Comparison of ENCODE assay signal across 9 cellular contexts in genomic region chr16:75264531-75264998, GRCh38. TPM values are rescaled to one million over a fixed set of nuclear protein-coding genes. Genes with fewer than 3 reads are reported as not detected.
A peak's percentile ranks its signal among the peaks of the same experiment; 100 is the strongest.
DNase-seq lines count a peak whose midpoint lies in the region; ATAC-seq and TF ChIP-seq lines count a peak whose summit lies in the region.
"Had no signal": no experiment of that assay in that cellular context is flagged by ENCODE, and none has a peak within 500 bp of the region (broad histone marks: within the 10 kb centered on the region; RNA-seq: fewer than 3 reads in every experiment).

No MANE protein-coding gene starts in this region.

- no peak for ATAC-seq in natural killer cell treated with Interleukin-12 subunit alpha and Interleukin-12 subunit beta and Interleukin-15 and Interleukin-18, amount 100 ng/mL, for 72 hours
- ATAC-seq in HG02588 (IDR thresholded peaks at IDR 0.05; ENCODE audit: unreplicated experiment) (no peak), HG03039 (IDR thresholded peaks at IDR 0.05; ENCODE audit: unreplicated experiment) (no peak)

- H3K9ac ChIP-seq in OCI-LY3 (ENCODE audit: low read length) = no peak overlapping the region

- H4K20me1 ChIP-seq in OCI-LY3 (ENCODE audit: insufficient read depth, low read length) = peaks cover 6% of the 10 kb centered on the region; the same call in 1 of the 2 replicates

- TF ChIP-seq CTCF in Caco-2 (IDR thresholded peaks at IDR 0.05; ENCODE audit: insufficient read depth in 1 of 2, low read depth in 1 of 2, low read length in 1 of 2, severe bottlenecking in 1 of 2, unreplicated experiment in 1 of 2) (no peak), OCI-LY3 (IDR thresholded peaks at IDR 0.05; ENCODE audit: low read depth, low read length) (no peak)

- no peak overlapping the region for H2AFZ ChIP-seq in OCI-LY3 (ENCODE audit: low read depth, low read length)

- H3K27me3 ChIP-seq in Caco-2 (replicated peaks; ENCODE audit: control insufficient read depth, insufficient read depth, low read length) (no peaks in the 10 kb centered on the region), OCI-LY3 (ENCODE audit: low read depth, low read length) (peaks cover 15% of the 10 kb centered on the region)

- peak overlapping the region; percentile 86 for H3K4me2 ChIP-seq in OCI-LY3 (ENCODE audit: low read length)

- H3K9me3 ChIP-seq in Caco-2 (no peaks in the 10 kb centered on the region), OCI-LY3 (ENCODE audit: insufficient read depth, low read length) (no peaks in the 10 kb centered on the region)

- H3K27ac ChIP-seq in OCI-LY3 (ENCODE audit: low read length) (no peak overlapping the region), epithelial cell of prostate (peak overlapping the region; percentile 67)

- peak overlapping the region; percentile 58 for H3K27ac Mint-ChIP-seq in Caco-2 (ENCODE audit: unreplicated experiment)
- no peak overlapping the region for H3K27ac Mint-ChIP-seq in natural killer cell treated with Interleukin-12 subunit alpha and Interleukin-12 subunit beta and Interleukin-15 and Interleukin-18, amount 100 ng/mL, for 72 hours
- H3K27ac Mint-ChIP-seq in activated naive CD4-positive, alpha-beta T cell treated with anti-CD3 and anti-CD28 coated beads, Interleukin-2, amount 10 ng/mL, durations not matched to agents 7 days and 5 days = no peak overlapping the region

- H3K36me3 ChIP-seq in Caco-2 (ENCODE audit: control insufficient read depth, insufficient read depth, low read length) = peaks cover 5% of the 10 kb centered on the region; the same call in 1 of the 2 replicates
- no peaks in the 10 kb centered on the region for H3K36me3 ChIP-seq in OCI-LY3 (replicated peaks; ENCODE audit: low read depth, low read length)

- intact Hi-C loops in Caco-2 (cut with micrococcal nuclease; ENCODE audit: unreplicated experiment) = loop anchor here (2.0 kb wide), 1 partner anchor 46 kb away; no protein-coding TSS in a partner anchor

- peak overlapping the region; percentile 89 for H3K4me3 ChIP-seq in Caco-2 (ENCODE audit: low read depth, low read length)
- H3K4me3 ChIP-seq in OCI-LY3 (ENCODE audit: low read length) = peak overlapping the region; percentile 90; the same call in 1 of the 2 replicates

- POLR2A ChIA-PET in Caco-2 (lab: Charles Lee) = interaction anchor here (0.6 kb wide), 1 partner anchor 140 kb away, joined by 3 read pairs; no protein-coding TSS in a partner anchor

- peaks cover 22% of the 10 kb centered on the region for H3K36me3 Mint-ChIP-seq in Caco-2 (ENCODE audit: insufficient read depth, unreplicated experiment)
- no peaks in the 10 kb centered on the region for H3K36me3 Mint-ChIP-seq in natural killer cell treated with Interleukin-12 subunit alpha and Interleukin-12 subunit beta and Interleukin-15 and Interleukin-18, amount 100 ng/mL, for 72 hours
- H3K36me3 Mint-ChIP-seq in activated naive CD4-positive, alpha-beta T cell treated with anti-CD3 and anti-CD28 coated beads, Interleukin-2, amount 10 ng/mL, durations not matched to agents 7 days and 5 days = no peaks in the 10 kb centered on the region

- H3K27me3 Mint-ChIP-seq in Caco-2 (ENCODE audit: insufficient read depth, unreplicated experiment) = no peaks in the 10 kb centered on the region
- H3K27me3 Mint-ChIP-seq in natural killer cell treated with Interleukin-12 subunit alpha and Interleukin-12 subunit beta and Interleukin-15 and Interleukin-18, amount 100 ng/mL, for 72 hours = peaks cover 33 to 42% of the 10 kb centered on the region in 2 donors
- peaks cover 94% of the 10 kb centered on the region for H3K27me3 Mint-ChIP-seq in activated naive CD4-positive, alpha-beta T cell treated with anti-CD3 and anti-CD28 coated beads, Interleukin-2, amount 10 ng/mL, durations not matched to agents 7 days and 5 days

- peaks cover 46% of the 10 kb centered on the region for H3K4me1 ChIP-seq in Caco-2
- peaks cover 9% of the 10 kb centered on the region; the same call in 1 of the 2 replicates for H3K4me1 ChIP-seq in OCI-LY3 (ENCODE audit: low read length)

- no peaks in the 10 kb centered on the region for H3K9me3 Mint-ChIP-seq in Caco-2 (ENCODE audit: unreplicated experiment)
- no peaks in the 10 kb centered on the region for H3K9me3 Mint-ChIP-seq in natural killer cell treated with Interleukin-12 subunit alpha and Interleukin-12 subunit beta and Interleukin-15 and Interleukin-18, amount 100 ng/mL, for 72 hours
- no peaks in the 10 kb centered on the region for H3K9me3 Mint-ChIP-seq in activated naive CD4-positive, alpha-beta T cell treated with anti-CD3 and anti-CD28 coated beads, Interleukin-2, amount 10 ng/mL, durations not matched to agents 7 days and 5 days

- CTCF ChIA-PET in Caco-2 (lab: Charles Lee) = no interaction called here
- CTCF ChIA-PET in activated naive CD4-positive, alpha-beta T cell treated with anti-CD3 and anti-CD28 coated beads, Interleukin-2, amount 10 ng/mL, durations not matched to agents 7 days and 5 days (lab: Charles Lee) = no interaction called here

- TSS peak; percentile 22 for BruUV-seq in Caco-2 (replicated peaks; lab: Mats Ljungman, UMichigan)

- DNase-seq in Caco-2 (no peak), epithelial cell of prostate (ENCODE audit: low read depth, low spot score) (no peak), NCI-H748 treated with DMSO at 0.1 percent for 48 hours (lab: John Stamatoyannopoulos, UW) (no peak)
- no peak for DNase-seq in natural killer cell treated with Interleukin-12 subunit alpha and Interleukin-12 subunit beta and Interleukin-15 and Interleukin-18, amount 100 ng/mL, for 72 hours (ENCODE audit: low spot score)
- DNase-seq in activated naive CD4-positive, alpha-beta T cell treated with anti-CD3 and anti-CD28 coated beads, Interleukin-2, amount 10 ng/mL, durations not matched to agents 7 days and 5 days = no peak

- peak overlapping the region; percentile 82 for H3K4me3 Mint-ChIP-seq in Caco-2 (ENCODE audit: unreplicated experiment)
- peak overlapping the region; percentile 43 for H3K4me3 Mint-ChIP-seq in natural killer cell treated with Interleukin-12 subunit alpha and Interleukin-12 subunit beta and Interleukin-15 and Interleukin-18, amount 100 ng/mL, for 72 hours
- H3K4me3 Mint-ChIP-seq in activated naive CD4-positive, alpha-beta T cell treated with anti-CD3 and anti-CD28 coated beads, Interleukin-2, amount 10 ng/mL, durations not matched to agents 7 days and 5 days = no peak overlapping the region

- peaks cover 27% of the 10 kb centered on the region for H3K4me1 Mint-ChIP-seq in Caco-2 (ENCODE audit: low read depth, unreplicated experiment)
- peaks cover 0 to 2% of the 10 kb centered on the region in 2 donors for H3K4me1 Mint-ChIP-seq in natural killer cell treated with Interleukin-12 subunit alpha and Interleukin-12 subunit beta and Interleukin-15 and Interleukin-18, amount 100 ng/mL, for 72 hours (ENCODE audit: low read depth in 2 of 2)
- H3K4me1 Mint-ChIP-seq in activated naive CD4-positive, alpha-beta T cell treated with anti-CD3 and anti-CD28 coated beads, Interleukin-2, amount 10 ng/mL, durations not matched to agents 7 days and 5 days = peaks cover 2% of the 10 kb centered on the region

- no peaks in the 10 kb centered on the region for H3K79me2 ChIP-seq in OCI-LY3 (ENCODE audit: low read length)

RNA-seq across cellular contexts. Expression of gene BCAR1, which starts 13.1 kb away (rescaled TPM):
- 94.0 and 95.5 TPM in 2 replicates for total RNA-seq in Caco-2 (2022)
- not detected for total RNA-seq in natural killer cell treated with Interleukin-12 subunit alpha and Interleukin-12 subunit beta and Interleukin-15 and Interleukin-18, amount 100 ng/mL, for 72 hours

RNA-seq across cellular contexts. Expression of gene CTRB1, which starts 45.8 kb away (rescaled TPM):
- total RNA-seq in Caco-2 (2022) = not detected in 2 replicates
- not detected for total RNA-seq in natural killer cell treated with Interleukin-12 subunit alpha and Interleukin-12 subunit beta and Interleukin-15 and Interleukin-18, amount 100 ng/mL, for 72 hours
- total RNA-seq: pulmonary artery endothelial cell had no signal

RNA-seq across cellular contexts. Expression of gene CTRB2, which starts 57.6 kb away (rescaled TPM):
- total RNA-seq in Caco-2 (2022) = not detected in 2 replicates
- total RNA-seq in natural killer cell treated with Interleukin-12 subunit alpha and Interleukin-12 subunit beta and Interleukin-15 and Interleukin-18, amount 100 ng/mL, for 72 hours = not detected
- total RNA-seq: pulmonary artery endothelial cell had no signal

Comparison
In these comparisons a context has a peak if more than half of its experiments do, and no peak if none do; other contexts are left out.
1. RNA of gene BCAR1, which starts 13.1 kb away (total RNA-seq): 94.0 to 95.5 TPM in Caco-2; not detected in natural killer cell treated with Interleukin-12 subunit alpha and Interleukin-12 subunit beta and Interleukin-15 and Interleukin-18, amount 100 ng/mL, for 72 hours; every median in the first group is over 10 times any median in the second.